In the genomic region with DNA sequence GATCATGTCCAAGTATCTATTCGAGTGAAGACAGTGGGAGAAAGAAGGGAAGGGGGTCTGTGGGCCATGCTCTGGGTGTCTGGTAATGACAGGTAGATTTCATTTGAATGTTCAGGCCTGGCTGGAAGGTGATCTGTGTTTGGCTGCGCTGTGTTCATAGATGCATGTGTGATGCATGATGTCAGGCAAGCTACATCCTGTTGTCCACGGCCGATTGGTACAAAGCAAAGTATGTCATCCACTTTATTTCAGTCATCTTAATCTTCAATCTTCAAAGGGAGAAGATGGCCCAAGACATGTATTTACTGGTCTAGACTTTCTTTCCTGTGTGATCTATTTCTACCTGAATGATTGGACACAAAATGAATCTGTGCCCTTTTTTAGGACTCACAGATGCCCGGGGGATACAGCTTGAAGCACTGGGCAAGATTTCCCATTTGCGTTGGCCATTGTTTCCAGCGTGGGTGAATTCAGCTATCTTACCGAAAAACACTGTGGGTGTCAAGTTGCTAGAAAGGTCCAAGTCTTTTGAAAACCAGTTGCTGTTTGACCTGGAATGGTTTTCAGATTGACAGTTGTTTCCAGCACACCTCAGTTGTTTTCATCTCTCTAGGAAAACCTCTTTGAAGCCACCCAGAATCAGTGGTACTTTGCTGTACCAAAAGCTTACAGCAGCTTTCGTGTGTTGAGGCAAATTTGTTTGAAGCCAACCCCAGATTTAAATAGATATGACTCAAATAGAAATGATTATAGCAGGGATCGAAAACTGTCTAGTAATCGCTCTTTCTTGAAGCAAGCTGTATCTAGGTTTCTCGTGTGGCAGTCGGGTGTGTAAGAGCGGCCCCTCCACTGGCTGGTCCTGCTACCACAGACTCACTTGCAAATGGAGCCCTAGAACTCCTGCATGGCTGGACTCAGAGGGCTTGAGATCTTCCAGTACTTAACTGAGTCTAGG, we compare ENCODE assay signal across 12 cellular contexts.
A peak's percentile ranks its signal among the peaks of the same experiment; 100 is the strongest.
DNase-seq lines count a peak whose midpoint lies in the region; ATAC-seq and TF ChIP-seq lines count a peak whose summit lies in the region.
"Had no signal": no experiment of that assay in that cellular context is flagged by ENCODE, and none has a peak within 500 bp of the region (broad histone marks: within the 10 kb centered on the region; RNA-seq: fewer than 3 reads in every experiment).

No MANE protein-coding gene starts in this region.

- no peak for TF ChIP-seq CTCF in GM06990 (IDR thresholded peaks at IDR 0.05; ENCODE audit: insufficient read depth, low read length, poor library complexity, severe bottlenecking)

- H3K4me3 ChIP-seq in GM06990 (replicated peaks; ENCODE audit: low read depth, low read length): peak overlapping the region; percentile 54
- H3K4me3 ChIP-seq: cardiac muscle cell, gastroesophageal sphincter had no signal

- ATAC-seq in GM18861 (IDR thresholded peaks at IDR 0.05; ENCODE audit: unreplicated experiment) (peak; percentile 47), GM21786 (IDR thresholded peaks at IDR 0.05; ENCODE audit: unreplicated experiment) (peak; percentile 39), HG03469 (IDR thresholded peaks at IDR 0.05; ENCODE audit: unreplicated experiment) (peak; percentile 40)

- no peaks in the 10 kb centered on the region; the same call in 1 of the 2 replicates for H3K36me3 ChIP-seq in GM06990 (ENCODE audit: control insufficient read depth, insufficient read depth, low read length)
- H3K36me3 ChIP-seq: cardiac muscle cell, gastroesophageal sphincter had no signal

- DNase-seq in GM06990 (ENCODE audit: extremely low read depth, insufficient read length) (peak; percentile 76), AG08395 (ENCODE audit: low spot score) (no peak), NOMO-1 treated with DMSO at 0.1 percent for 48 hours (lab: John Stamatoyannopoulos, UW; ENCODE audit: unreplicated experiment) (no peak), T-helper 9 cell (no peak), NCI-H187 treated with DMSO at 0.1 percent for 48 hours (lab: John Stamatoyannopoulos, UW) (no peak)
- DNase-seq: H7, midbrain had no signal

- H3K27me3 ChIP-seq in GM06990 (replicated peaks; ENCODE audit: control insufficient read depth, insufficient read depth, low read length): no peaks in the 10 kb centered on the region
- H3K27me3 ChIP-seq: cardiac muscle cell, gastroesophageal sphincter had no signal
